Comparison of ENCODE assay signal across 16 cellular contexts in genomic region chr18:10242922-10243680, GRCh38.
DNase-seq lines count a peak whose midpoint lies in the region; ATAC-seq, FAIRE-seq and TF ChIP-seq lines count a peak whose summit lies in the region.
"Had no signal": no experiment of that assay in that cellular context is flagged by ENCODE, and none has a peak within 500 bp of the region (broad histone marks: within the 10 kb centered on the region; RNA-seq: fewer than 3 reads in every experiment).

No MANE protein-coding gene starts in this region.

- H3K4me1 ChIP-seq in esophagus squamous epithelium, result peaks cover 14 to 57% (median 14%) of the 10 kb centered on the region in 3 donors

- peak; percentile 28 for FAIRE-seq in bronchial epithelial cell (lab: Jason Lieb, UNC)

- no peaks in the 10 kb centered on the region for H3K36me3 ChIP-seq in bronchial epithelial cell (ENCODE audit: control insufficient read depth, insufficient read depth, low read length)
- H3K36me3 ChIP-seq in esophagus squamous epithelium, result no peaks in the 10 kb centered on the region
- H3K36me3 ChIP-seq: cardiac muscle cell, heart right ventricle, stomach had no signal

- H3K36me3 Mint-ChIP-seq in mesothelial cell of epicardium, result no peaks in the 10 kb centered on the region
- no peaks in the 10 kb centered on the region for H3K36me3 Mint-ChIP-seq in activated CD8-positive, alpha-beta T cell treated with anti-CD3 and anti-CD28 coated beads for 36 hours (ENCODE audit: low read depth)
- H3K36me3 Mint-ChIP-seq: CD4-positive, alpha-beta memory T cell had no signal

- H3K4me1 Mint-ChIP-seq in mesothelial cell of epicardium, result peaks cover 83% of the 10 kb centered on the region
- no peaks in the 10 kb centered on the region for H3K4me1 Mint-ChIP-seq in activated CD8-positive, alpha-beta T cell treated with anti-CD3 and anti-CD28 coated beads for 36 hours (ENCODE audit: low read depth)
- H3K4me1 Mint-ChIP-seq: activated B cell treated with CpG ODN at 0.5 μM for 24 hours; CD4-positive, alpha-beta memory T cell had no signal

- no peak overlapping the region for H3K4me3 Mint-ChIP-seq in mesothelial cell of epicardium
- H3K4me3 Mint-ChIP-seq in activated CD8-positive, alpha-beta T cell treated with anti-CD3 and anti-CD28 coated beads for 36 hours, result no peak overlapping the region
- H3K4me3 Mint-ChIP-seq: activated B cell treated with CpG ODN at 0.5 μM for 24 hours; CD4-positive, alpha-beta memory T cell had no signal

- no peaks in the 10 kb centered on the region for H3K9me3 ChIP-seq in esophagus squamous epithelium
- H3K9me3 ChIP-seq: heart right ventricle, stomach had no signal

- DNase-seq in COR-L47 (lab: John Stamatoyannopoulos, UW), result peak; percentile 84
- DNase-seq in NCI-H146 (lab: John Stamatoyannopoulos, UW), result peak; percentile 48
- DNase-seq in bronchial epithelial cell (ENCODE audit: low read depth), result peak; percentile 70
- no peak for DNase-seq in mesothelial cell of epicardium (ENCODE audit: low spot score in 2 of 2, unreplicated experiment in 2 of 2)
- no peak for DNase-seq in GF-D8 (lab: John Stamatoyannopoulos, UW)
- DNase-seq in activated CD8-positive, alpha-beta T cell treated with anti-CD3 and anti-CD28 coated beads for 36 hours, result no peak
- DNase-seq in esophagus squamous epithelium (lab: John Stamatoyannopoulos, UW), result no peak
- no peak for DNase-seq in sciatic nerve (ENCODE audit: low spot score)
- DNase-seq: activated B cell treated with CpG ODN at 0.5 μM for 24 hours; activated CD8-positive, alpha-beta memory T cell treated with anti-CD3 and anti-CD28 coated beads for 24 hours; CD4-positive, alpha-beta memory T cell; heart right ventricle; stimulated activated CD4-positive, alpha-beta T cell treated with anti-CD3 and anti-CD28 coated beads, Interleukin-1b, Interleukin-23, amount 100 ng/mL, for 48 hours; stomach had no signal

- 51 to 57% methylated on average over 7 of the region's 7 CpGs for WGBS in esophagus squamous epithelium, 2 donors

- H3K27me3 Mint-ChIP-seq in mesothelial cell of epicardium (ENCODE audit: low read depth), result no peaks in the 10 kb centered on the region
- no peaks in the 10 kb centered on the region for H3K27me3 Mint-ChIP-seq in activated CD8-positive, alpha-beta T cell treated with anti-CD3 and anti-CD28 coated beads for 36 hours
- H3K27me3 Mint-ChIP-seq: activated B cell treated with CpG ODN at 0.5 μM for 24 hours had no signal

- TF ChIP-seq POLR2A in esophagus squamous epithelium (IDR thresholded peaks at IDR 0.05), result no peak

- no peaks in the 10 kb centered on the region for H3K9me3 Mint-ChIP-seq in mesothelial cell of epicardium
- no peaks in the 10 kb centered on the region for H3K9me3 Mint-ChIP-seq in activated CD8-positive, alpha-beta T cell treated with anti-CD3 and anti-CD28 coated beads for 36 hours
- H3K9me3 Mint-ChIP-seq: activated B cell treated with CpG ODN at 0.5 μM for 24 hours; CD4-positive, alpha-beta memory T cell had no signal

- H3K4me3 ChIP-seq in bronchial epithelial cell (ENCODE audit: low read depth, low read length) (no peak overlapping the region), esophagus squamous epithelium (no peak overlapping the region)
- H3K4me3 ChIP-seq: cardiac muscle cell, heart right ventricle, stomach had no signal

- POLR2A ChIA-PET in activated CD8-positive, alpha-beta T cell treated with anti-CD3 and anti-CD28 coated beads for 36 hours (lab: Charles Lee), result no interaction called here

- no peak overlapping the region for H3K27ac ChIP-seq in esophagus squamous epithelium
- H3K27ac ChIP-seq: cardiac muscle cell, heart right ventricle, HL-60, stomach had no signal

- H3K27me3 ChIP-seq in bronchial epithelial cell (ENCODE audit: control insufficient read depth, insufficient read depth, low read length) (no peaks in the 10 kb centered on the region), esophagus squamous epithelium (no peaks in the 10 kb centered on the region)
- H3K27me3 ChIP-seq: cardiac muscle cell, stomach had no signal

- no peak for ATAC-seq in activated CD8-positive, alpha-beta T cell treated with anti-CD3 and anti-CD28 coated beads for 36 hours
- ATAC-seq in sciatic nerve, result no peak
- ATAC-seq: heart right ventricle had no signal

- CTCF ChIA-PET in activated CD8-positive, alpha-beta T cell treated with anti-CD3 and anti-CD28 coated beads for 36 hours (lab: Charles Lee), result interaction anchor here (1.1 kb wide), 1 partner anchor 42 kb away, joined by 3 read pairs; no protein-coding TSS in a partner anchor

- H3K27ac Mint-ChIP-seq in mesothelial cell of epicardium, result peak overlapping the region; percentile 59
- no peak overlapping the region for H3K27ac Mint-ChIP-seq in activated CD8-positive, alpha-beta T cell treated with anti-CD3 and anti-CD28 coated beads for 36 hours
- H3K27ac Mint-ChIP-seq: activated B cell treated with CpG ODN at 0.5 μM for 24 hours; CD4-positive, alpha-beta memory T cell had no signal

- TF ChIP-seq CTCF in bronchial epithelial cell (IDR thresholded peaks at IDR 0.05; ENCODE audit: insufficient read depth, low read length, severe bottlenecking) (no peak), mesothelial cell of epicardium (IDR thresholded peaks at IDR 0.05; ENCODE audit: unreplicated experiment) (no peak), esophagus squamous epithelium (IDR thresholded peaks at IDR 0.05) (no peak)
- no peak for TF ChIP-seq CTCF in activated CD8-positive, alpha-beta T cell treated with anti-CD3 and anti-CD28 coated beads for 36 hours (IDR thresholded peaks at IDR 0.05)

- intact Hi-C loops in activated CD8-positive, alpha-beta T cell treated with anti-CD3 and anti-CD28 coated beads for 36 hours (cut with micrococcal nuclease), result no loop called here
- intact Hi-C loops in esophagus squamous epithelium (cut with DNase I), result no loop called here
- intact Hi-C loops in sciatic nerve (cut with DNase I), result no loop called here

Comparison
In these comparisons a context has a peak if more than half of its experiments do, and no peak if none do; other contexts are left out.
1. DNase-seq: peak in COR-L47 (single experiment), NCI-H146 (single experiment) and bronchial epithelial cell (single experiment); none in mesothelial cell of epicardium (0 of 2), GF-D8 (single experiment), activated CD8-positive, alpha-beta T cell treated with anti-CD3 and anti-CD28 coated beads for 36 hours (single experiment), esophagus squamous epithelium (single experiment) and sciatic nerve (single experiment).